In genomic region chr18:32875625-32876024, GRCh38 we compare ENCODE assay signal across 5 cellular contexts.
"Had no signal": no experiment of that assay in that cellular context is flagged by ENCODE, and none has a peak within 500 bp of the region (broad histone marks: within the 10 kb centered on the region; RNA-seq: fewer than 3 reads in every experiment).

No MANE protein-coding gene starts in this region.

- H3K9me3 Mint-ChIP-seq: GM23338 had no signal

- DNase-seq: H9, HCEC 1CT, IMR-90 had no signal

- ATAC-seq: GM23338, K562 had no signal

- H3K27ac Mint-ChIP-seq: GM23338, H9 had no signal

- H3K4me3 Mint-ChIP-seq: GM23338, H9 had no signal
